18 cellular contexts compared by ENCODE assay signal in genomic region chr15:48785195-48785594, GRCh38. TPM values are rescaled to one million over a fixed set of nuclear protein-coding genes. Genes with fewer than 3 reads are reported as not detected.
DNase-seq lines count a peak whose midpoint lies in the region; ATAC-seq and TF ChIP-seq lines count a peak whose summit lies in the region.
"Had no signal": no experiment of that assay in that cellular context is flagged by ENCODE, and none has a peak within 500 bp of the region (broad histone marks: within the 10 kb centered on the region; RNA-seq: fewer than 3 reads in every experiment).

No MANE protein-coding gene starts in this region.

- H3K4me3 ChIP-seq in right atrium auricular region: no peak overlapping the region
- H3K4me3 ChIP-seq in fibroblast of the aortic adventitia (ENCODE audit: low read depth, low read length): no peak overlapping the region
- H3K4me3 ChIP-seq in testis: no peak overlapping the region
- H3K4me3 ChIP-seq in effector memory CD4-positive, alpha-beta T cell (ENCODE audit: insufficient read depth, low read depth, low read length, poor library complexity, severe bottlenecking): no peak overlapping the region

- no peak overlapping the region for H3T11ph ChIP-seq in H9 (ENCODE audit: low read length)

- no peak overlapping the region for H2AK5ac ChIP-seq in H9 (ENCODE audit: insufficient read length, low read length)

- H3K23me2 ChIP-seq in H9 (ENCODE audit: insufficient read length, low read depth, low read length, poor library complexity, severe bottlenecking): no peaks in the 10 kb centered on the region

- no peak overlapping the region for H4K91ac ChIP-seq in H9 (ENCODE audit: insufficient read length, low read depth, low read length)

- no peaks in the 10 kb centered on the region for H4K20me1 ChIP-seq in H9 (ENCODE audit: control insufficient read depth, insufficient read depth, insufficient read length)

- H3K56ac ChIP-seq in H9 (ENCODE audit: insufficient read length, low read depth, low read length): no peak overlapping the region

- H3K4ac ChIP-seq in H9 (ENCODE audit: low read depth, low read length): no peak overlapping the region

- no peak for TF ChIP-seq CTCF in right atrium auricular region (IDR thresholded peaks at IDR 0.05)
- TF ChIP-seq CTCF in fibroblast of the aortic adventitia (IDR thresholded peaks at IDR 0.05; ENCODE audit: insufficient read depth, low read length): no peak
- TF ChIP-seq CTCF in testis (IDR thresholded peaks at IDR 0.05): no peak
- TF ChIP-seq CTCF in H9 (conservative IDR thresholded peaks at IDR 0.05): no peak

- no peaks in the 10 kb centered on the region for H3K27me3 ChIP-seq in right atrium auricular region
- H3K27me3 ChIP-seq in testis: no peaks in the 10 kb centered on the region
- H3K27me3 ChIP-seq in effector memory CD4-positive, alpha-beta T cell (replicated peaks; ENCODE audit: control insufficient read depth, insufficient read depth, low read length, poor library complexity, severe bottlenecking): no peaks in the 10 kb centered on the region
- H3K27me3 ChIP-seq in H9 (ENCODE audit: insufficient read depth, low read length): no peaks in the 10 kb centered on the region

- no peak overlapping the region; a peak in 1 of 7 replicates for H3K27ac Mint-ChIP-seq in H9
- H3K27ac Mint-ChIP-seq: CD4-positive, alpha-beta T cell had no signal

- H3K4me2 ChIP-seq in H9 (ENCODE audit: insufficient read depth, insufficient read length, low read length): no peak overlapping the region
- H3K4me2 ChIP-seq: KMS-11 had no signal

- intact Hi-C loops in Right ventricle myocardium inferior (cut with DNase I): no loop called here
- intact Hi-C loops in testis (cut with DNase I; ENCODE audit: low total_unique reads): no loop called here

- no peaks in the 10 kb centered on the region for H3K79me2 ChIP-seq in H9 (ENCODE audit: insufficient read depth, low read length)

- ATAC-seq in Right ventricle myocardium inferior: peak; percentile 57

- WGBS in testis, 2 donors: 56 to 73% methylated on average over 3 of the region's 3 CpGs
- WGBS in H9 (ENCODE audit: extremely low coverage, insufficient read length, low lambda C conversion rate): no CpG with 5 or more reads among the region's 3 CpGs

- no peak for TF ChIP-seq POLR2A in testis (IDR thresholded peaks at IDR 0.05)

- H3K27ac ChIP-seq in right atrium auricular region (peak overlapping the region in 1 of 2 donors; percentile 18), testis (peak overlapping the region; percentile 0 to 47), H9 (ENCODE audit: insufficient read length, low read depth, low read length) (no peak overlapping the region)
- no peak overlapping the region for H3K27ac ChIP-seq in effector memory CD4-positive, alpha-beta T cell (ENCODE audit: insufficient read depth, low read length, poor library complexity, severe bottlenecking)
- H3K27ac ChIP-seq: 22Rv1, KMS-11 had no signal

- no peak overlapping the region for H3K14ac ChIP-seq in H9 (ENCODE audit: insufficient read depth, low read length)

- H2BK12ac ChIP-seq in H9 (ENCODE audit: insufficient read length, low read depth, low read length): no peak overlapping the region

- no peaks in the 10 kb centered on the region for H3K27me3 Mint-ChIP-seq in H9 (ENCODE audit: low read depth)
- H3K27me3 Mint-ChIP-seq: CD4-positive, alpha-beta T cell had no signal

- no peak overlapping the region for H3K23ac ChIP-seq in H9 (ENCODE audit: insufficient read length, low read depth, low read length)

- H3K9ac ChIP-seq in H9 (ENCODE audit: extremely low read depth, insufficient read length, low read length): no peak overlapping the region
- H3K9ac ChIP-seq: KMS-11 had no signal

- H3K9me3 Mint-ChIP-seq in H9: no peaks in the 10 kb centered on the region
- H3K9me3 Mint-ChIP-seq: CD4-positive, alpha-beta T cell had no signal

- H4K8ac ChIP-seq in H9 (replicated peaks; ENCODE audit: insufficient read length, low read depth, low read length): no peak overlapping the region

- H2BK15ac ChIP-seq in H9 (ENCODE audit: low read depth, low read length): no peak overlapping the region

- no peak overlapping the region for H2BK20ac ChIP-seq in H9 (ENCODE audit: low read depth, low read length, poor library complexity, severe bottlenecking)

- H3K36me3 ChIP-seq in right atrium auricular region (no peaks in the 10 kb centered on the region), testis (ENCODE audit: low read depth, missing control alignments) (no peaks in the 10 kb centered on the region)
- H3K36me3 ChIP-seq in effector memory CD4-positive, alpha-beta T cell (ENCODE audit: control insufficient read depth, insufficient read depth, low read length): peaks cover 18% of the 10 kb centered on the region

- peaks cover 9 to 39% (median 31%) of the 10 kb centered on the region in 3 experiments; a peak in 6 of 7 replicates for H3K36me3 Mint-ChIP-seq in H9 (ENCODE audit: insufficient read depth in 1 of 3, low read depth in 3 of 3)

- no peak overlapping the region for H2BK120ac ChIP-seq in H9 (ENCODE audit: low read depth, low read length, poor library complexity, severe bottlenecking)

- no peak overlapping the region for H2BK5ac ChIP-seq in H9 (ENCODE audit: insufficient read length, low read length)

- H3K4me1 Mint-ChIP-seq in H9: peaks cover 3 to 6% of the 10 kb centered on the region in 2 experiments; a peak in 3 of 4 replicates

- no peaks in the 10 kb centered on the region for H3K79me1 ChIP-seq in H9 (ENCODE audit: insufficient read depth, low read depth, low read length, poor library complexity, severe bottlenecking)

- no peak overlapping the region for H3K4me3 Mint-ChIP-seq in H9
- H3K4me3 Mint-ChIP-seq: CD4-positive, alpha-beta T cell had no signal

- H3K9me3 ChIP-seq in right atrium auricular region (no peaks in the 10 kb centered on the region), testis (no peaks in the 10 kb centered on the region), H9 (ENCODE audit: control insufficient read depth, low read depth, low read length) (no peaks in the 10 kb centered on the region)
- no peaks in the 10 kb centered on the region for H3K9me3 ChIP-seq in effector memory CD4-positive, alpha-beta T cell (ENCODE audit: control insufficient read depth, low read length)
- H3K9me3 ChIP-seq: Caco-2 had no signal

- H3K18ac ChIP-seq in H9 (ENCODE audit: insufficient read length, low read depth, low read length): no peak overlapping the region

- H3K4me1 ChIP-seq in right atrium auricular region (no peaks in the 10 kb centered on the region), testis (no peaks in the 10 kb centered on the region), H9 (ENCODE audit: insufficient read depth, low read length) (no peaks in the 10 kb centered on the region)
- H3K4me1 ChIP-seq in effector memory CD4-positive, alpha-beta T cell (ENCODE audit: control insufficient read depth, insufficient read depth, low read length, poor library complexity, severe bottlenecking): no peaks in the 10 kb centered on the region
- H3K4me1 ChIP-seq: Caco-2 had no signal

- H2AFZ ChIP-seq in H9 (ENCODE audit: low read length): no peak overlapping the region

- DNase-seq in Right ventricle myocardium inferior (ENCODE audit: missing footprints) (no peak), right atrium auricular region (ENCODE audit: low spot score) (no peak), fibroblast of the aortic adventitia (ENCODE audit: low read depth) (peak; percentile 42), midbrain (lab: John Stamatoyannopoulos, UW) (peak; percentile 9), testis (peak; percentile 42), anterior cingulate cortex (lab: John Stamatoyannopoulos, UW) (no peak), H9 (no peak)
- no peak for DNase-seq in effector memory CD4-positive, alpha-beta T cell
- DNase-seq: Caco-2; CD4-positive, alpha-beta T cell; GDM1; MV-4-11; NCI-H187 treated with DMSO at 0.1 percent for 48 hours; NCI-H2227 treated with DMSO at 0.1 percent for 48 hours; NCI-H510A treated with DMSO at 0.1 percent for 48 hours; NCI-H774 had no signal

- no peak overlapping the region for H4K5ac ChIP-seq in H9 (ENCODE audit: insufficient read length, low read depth, low read length)

RNA-seq across cellular contexts. Expression of gene CEP152, which starts 25.7 kb away (rescaled TPM):
- total RNA-seq in Right ventricle myocardium inferior (1.4 TPM), right atrium auricular region (1 to 10 TPM; 1.1 to 1.4 TPM), fibroblast of the aortic adventitia (ENCODE audit: low replicate concordance) (11.1 and 14.4 TPM in 2 replicates), testis (10 to 100 TPM; 34.7 to 66.3 TPM), H9 (2021) (10.9 TPM in 2 replicates)
- polyA plus RNA-seq in testis (ENCODE audit: insufficient read depth, low read depth, low replicate concordance): 11.5 TPM

Comparison
In these comparisons a context has a peak if more than half of its experiments do, and no peak if none do; other contexts are left out.
1. DNase-seq: peak in fibroblast of the aortic adventitia (single experiment), midbrain (single experiment) and testis (single experiment); none in Right ventricle myocardium inferior (single experiment), right atrium auricular region (single experiment), effector memory CD4-positive, alpha-beta T cell (0 of 3), anterior cingulate cortex (0 of 58) and H9 (single experiment).
2. H3K27ac ChIP-seq: peak in testis (2 of 2); none in effector memory CD4-positive, alpha-beta T cell (single experiment) and H9 (single experiment).